ENCODE assay signal across 25 cellular contexts in the genomic region with DNA sequence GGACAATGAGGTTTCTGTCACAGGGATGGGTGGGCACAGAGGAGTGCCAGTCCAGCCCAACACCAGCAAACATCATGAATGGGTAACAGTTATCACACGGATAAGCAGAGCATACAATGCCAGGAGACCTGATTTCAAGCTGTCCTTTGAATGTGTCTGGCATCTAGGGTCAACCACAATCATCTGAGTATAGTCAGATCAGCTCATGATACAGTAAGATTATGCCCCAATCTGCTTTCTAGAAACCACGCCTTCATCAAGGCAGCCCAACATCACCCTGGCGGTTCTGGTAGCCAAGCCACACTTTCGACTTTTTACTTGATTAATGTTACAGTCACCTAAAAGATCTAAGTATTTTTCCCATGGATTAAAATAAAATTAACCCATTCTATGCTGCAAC.
"Had no signal": no experiment of that assay in that cellular context is flagged by ENCODE, and none has a peak within 500 bp of the region (broad histone marks: within the 10 kb centered on the region; RNA-seq: fewer than 3 reads in every experiment).

No MANE protein-coding gene starts in this region.

- H3K4me1 ChIP-seq: esophagus squamous epithelium, gastroesophageal sphincter, left ventricle myocardium inferior, lower lobe of right lung, neural progenitor cell, pancreas, psoas muscle, tibial artery, upper lobe of left lung, uterus had no signal

- H3K27ac Mint-ChIP-seq: effector memory CD8-positive, alpha-beta T cell; immature natural killer cell; memory B cell; natural killer cell treated with Interleukin-12 subunit alpha and Interleukin-12 subunit beta and Interleukin-15 and Interleukin-18, amount 100 ng/mL, for 72 hours; neural progenitor cell had no signal

- H3K4me3 Mint-ChIP-seq: effector memory CD8-positive, alpha-beta T cell; immature natural killer cell; memory B cell; natural killer cell treated with Interleukin-12 subunit alpha and Interleukin-12 subunit beta and Interleukin-15 and Interleukin-18, amount 100 ng/mL, for 72 hours; neural progenitor cell had no signal

- DNase-seq: effector memory CD8-positive, alpha-beta T cell; esophagus squamous epithelium; foreskin fibroblast; glutamatergic neuron; immature natural killer cell; kidney; left cardiac atrium; left ventricle myocardium inferior; lower lobe of right lung; midbrain; nucleus accumbens; pancreas; psoas muscle; retina; stimulated activated CD4-positive, alpha-beta T cell treated with anti-CD3 and anti-CD28 coated beads, Interleukin-12 subunit alpha, Interleukin-12 subunit beta, amount 100 ng/mL, for 4 hours; stimulated activated naive CD4-positive, alpha-beta T cell treated with Interleukin-2 at 50 U/mL for 16 hours; tibial artery; upper lobe of left lung; uterus had no signal

- H3K4me3 ChIP-seq: esophagus squamous epithelium, gastroesophageal sphincter, left ventricle myocardium inferior, lower lobe of right lung, neural progenitor cell, pancreas, psoas muscle, skin epidermis, tibial artery, upper lobe of left lung, uterus had no signal

- H3K4me1 Mint-ChIP-seq: immature natural killer cell, memory B cell had no signal

- ATAC-seq: gastroesophageal sphincter, left cardiac atrium, lower lobe of right lung, pancreas, psoas muscle, sciatic nerve had no signal

- H3K9me3 Mint-ChIP-seq: effector memory CD8-positive, alpha-beta T cell; natural killer cell treated with Interleukin-12 subunit alpha and Interleukin-12 subunit beta and Interleukin-15 and Interleukin-18, amount 100 ng/mL, for 72 hours had no signal

- H3K9me3 ChIP-seq: esophagus squamous epithelium, gastroesophageal sphincter, left ventricle myocardium inferior, lower lobe of right lung, pancreas, psoas muscle, tibial artery, upper lobe of left lung, uterus had no signal

- H3K27me3 ChIP-seq: esophagus squamous epithelium, gastroesophageal sphincter, neural progenitor cell, pancreas, tibial artery, upper lobe of left lung, uterus had no signal

- H3K36me3 ChIP-seq: esophagus squamous epithelium, gastroesophageal sphincter, left ventricle myocardium inferior, lower lobe of right lung, neural progenitor cell, pancreas, tibial artery, upper lobe of left lung, uterus had no signal

- H3K36me3 Mint-ChIP-seq: immature natural killer cell; natural killer cell treated with Interleukin-12 subunit alpha and Interleukin-12 subunit beta and Interleukin-15 and Interleukin-18, amount 100 ng/mL, for 72 hours had no signal
